ENCODE assay signal across 2 cellular contexts in the genomic region with DNA sequence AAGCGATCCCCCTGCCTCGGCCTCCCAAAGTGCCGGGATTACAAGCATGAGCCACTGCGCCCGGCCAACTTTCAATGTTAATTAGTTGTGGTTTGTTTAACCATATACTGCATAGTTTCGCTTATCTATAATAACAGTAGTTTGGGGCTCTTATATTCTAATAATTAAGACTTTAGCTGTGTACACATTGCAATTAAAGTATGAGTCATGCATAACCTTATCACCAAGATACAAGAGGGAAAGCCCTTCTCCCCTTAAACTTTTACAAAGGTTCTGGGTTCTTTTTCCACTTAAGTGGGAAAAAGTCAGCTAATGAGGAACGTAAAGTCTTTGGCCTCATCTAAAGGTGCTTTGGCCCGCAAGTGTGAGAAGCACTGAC.
TF ChIP-seq lines count a peak whose summit lies in the region.

No MANE protein-coding gene starts in this region.

TF ChIP-seq in SK-N-SH, 30 proteins besides CTCF, POLR2A, EP300 and RAD21:
- TF ChIP-seq, protein P1, sequence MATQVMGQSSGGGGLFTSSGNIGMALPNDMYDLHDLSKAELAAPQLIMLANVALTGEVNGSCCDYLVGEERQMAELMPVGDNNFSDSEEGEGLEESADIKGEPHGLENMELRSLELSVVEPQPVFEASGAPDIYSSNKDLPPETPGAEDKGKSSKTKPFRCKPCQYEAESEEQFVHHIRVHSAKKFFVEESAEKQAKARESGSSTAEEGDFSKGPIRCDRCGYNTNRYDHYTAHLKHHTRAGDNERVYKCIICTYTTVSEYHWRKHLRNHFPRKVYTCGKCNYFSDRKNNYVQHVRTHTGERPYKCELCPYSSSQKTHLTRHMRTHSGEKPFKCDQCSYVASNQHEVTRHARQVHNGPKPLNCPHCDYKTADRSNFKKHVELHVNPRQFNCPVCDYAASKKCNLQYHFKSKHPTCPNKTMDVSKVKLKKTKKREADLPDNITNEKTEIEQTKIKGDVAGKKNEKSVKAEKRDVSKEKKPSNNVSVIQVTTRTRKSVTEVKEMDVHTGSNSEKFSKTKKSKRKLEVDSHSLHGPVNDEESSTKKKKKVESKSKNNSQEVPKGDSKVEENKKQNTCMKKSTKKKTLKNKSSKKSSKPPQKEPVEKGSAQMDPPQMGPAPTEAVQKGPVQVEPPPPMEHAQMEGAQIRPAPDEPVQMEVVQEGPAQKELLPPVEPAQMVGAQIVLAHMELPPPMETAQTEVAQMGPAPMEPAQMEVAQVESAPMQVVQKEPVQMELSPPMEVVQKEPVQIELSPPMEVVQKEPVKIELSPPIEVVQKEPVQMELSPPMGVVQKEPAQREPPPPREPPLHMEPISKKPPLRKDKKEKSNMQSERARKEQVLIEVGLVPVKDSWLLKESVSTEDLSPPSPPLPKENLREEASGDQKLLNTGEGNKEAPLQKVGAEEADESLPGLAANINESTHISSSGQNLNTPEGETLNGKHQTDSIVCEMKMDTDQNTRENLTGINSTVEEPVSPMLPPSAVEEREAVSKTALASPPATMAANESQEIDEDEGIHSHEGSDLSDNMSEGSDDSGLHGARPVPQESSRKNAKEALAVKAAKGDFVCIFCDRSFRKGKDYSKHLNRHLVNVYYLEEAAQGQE (IDR thresholded peaks at IDR 0.05; ENCODE audit: low read depth, low read length), result no peak
- TF ChIP-seq POLR2AphosphoS5 (IDR thresholded peaks at IDR 0.05; ENCODE audit: low read depth, low read length) (no peak), SIN3A (IDR thresholded peaks at IDR 0.05; ENCODE audit: borderline replicate concordance, low read depth, low read length) (no peak), GATA2 (CRISPR knock-in tag; IDR thresholded peaks at IDR 0.05) (no peak), PBX3 (IDR thresholded peaks at IDR 0.05) (no peak), MEF2A (IDR thresholded peaks at IDR 0.05; ENCODE audit: borderline replicate concordance, low read depth) (no peak), SMC3 (IDR thresholded peaks at IDR 0.05; ENCODE audit: low read depth, low read length) (no peak), FOSL2 (IDR thresholded peaks at IDR 0.05; ENCODE audit: borderline replicate concordance, low read depth) (no peak), ELF1 (IDR thresholded peaks at IDR 0.05) (no peak), RCOR1 (IDR thresholded peaks at IDR 0.05; ENCODE audit: low read length) (no peak), MAX (IDR thresholded peaks at IDR 0.05; ENCODE audit: low read depth) (no peak)
TF ChIP-seq in SK-N-SH: peak in this region for 0.

TF ChIP-seq in SK-N-SH treated with all-trans-retinoic acid at 6 μM for 48 hours, 23 proteins besides CTCF, POLR2A, EP300 and RAD21:
- TF ChIP-seq ISL1 (CRISPR knock-in tag; IDR thresholded peaks at IDR 0.05) (no peak), PPARA (CRISPR knock-in tag; IDR thresholded peaks at IDR 0.05; ENCODE audit: borderline replicate concordance) (no peak), OSR1 (CRISPR knock-in tag; IDR thresholded peaks at IDR 0.05) (no peak), ZFP3 (CRISPR knock-in tag; IDR thresholded peaks at IDR 0.05) (no peak), RARB (CRISPR knock-in tag; IDR thresholded peaks at IDR 0.05) (no peak), CSDC2 (CRISPR knock-in tag; IDR thresholded peaks at IDR 0.05) (no peak), TSHZ2 (CRISPR knock-in tag; IDR thresholded peaks at IDR 0.05) (no peak), TOX (CRISPR knock-in tag; IDR thresholded peaks at IDR 0.05; ENCODE audit: borderline replicate concordance) (no peak)
